19 cellular contexts compared by ENCODE assay signal in the genomic region with DNA sequence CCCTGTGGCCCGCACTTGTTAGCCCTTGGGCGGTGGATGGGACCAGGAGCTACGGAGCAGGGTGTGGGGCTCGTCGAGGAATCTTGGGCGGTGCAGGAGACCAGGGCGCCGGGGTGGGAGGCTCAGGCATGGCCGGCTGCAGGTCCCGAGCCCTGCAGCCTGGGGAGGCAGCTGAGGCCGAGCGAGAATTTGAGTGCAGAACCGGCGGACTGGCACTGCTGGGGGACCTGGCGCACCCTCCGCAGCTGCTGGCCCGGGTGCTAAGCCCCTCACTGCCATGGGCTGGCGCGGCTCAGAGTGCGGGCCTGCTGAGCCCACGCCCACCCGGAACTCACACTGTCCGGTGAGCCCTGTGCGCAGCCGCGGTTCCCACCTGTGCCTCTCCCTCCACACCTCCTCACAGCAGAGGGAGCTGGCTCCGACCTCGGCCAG.
"Had no signal": no experiment of that assay in that cellular context is flagged by ENCODE, and none has a peak within 500 bp of the region (broad histone marks: within the 10 kb centered on the region; RNA-seq: fewer than 3 reads in every experiment).

No MANE protein-coding gene starts in this region.

- H3K27ac ChIP-seq: colonic mucosa, esophagus squamous epithelium, gastroesophageal sphincter, ovary, right lobe of liver, suprapubic skin, tibial artery had no signal

- H3K4me1 ChIP-seq: colonic mucosa, esophagus squamous epithelium, right lobe of liver, suprapubic skin, tibial artery had no signal

- ATAC-seq: gastroesophageal sphincter; left colon; mucosa of descending colon; naive thymus-derived CD8-positive, alpha-beta T cell had no signal

- H3K36me3 ChIP-seq: colonic mucosa, esophagus squamous epithelium, gastroesophageal sphincter, ovary, right lobe of liver, suprapubic skin, tibial artery had no signal

- H3K27me3 ChIP-seq: colonic mucosa, esophagus squamous epithelium, gastroesophageal sphincter, ovary, right lobe of liver, suprapubic skin, tibial artery had no signal

- DNase-seq: colonic mucosa; dermis blood vessel endothelial cell; esophagus squamous epithelium; foreskin fibroblast; glutamatergic neuron; immature natural killer cell; left colon; naive thymus-derived CD8-positive, alpha-beta T cell; nucleus accumbens; stimulated activated CD4-positive, alpha-beta T cell treated with anti-CD3 and anti-CD28 coated beads, Interleukin-15, amount 100 ng/mL, for 24 hours; stimulated activated CD4-positive, alpha-beta T cell treated with anti-CD3 and anti-CD28 coated beads, Interleukin-1b, Interleukin-23, amount 100 ng/mL, for 48 hours; stimulated activated CD4-positive, alpha-beta T cell treated with anti-CD3 and anti-CD28 coated beads, Interleukin-4, amount 100 ng/mL, for 4 hours; stimulated activated naive CD4-positive, alpha-beta T cell; tibial artery had no signal

- H3K4me3 ChIP-seq: colonic mucosa, esophagus squamous epithelium, gastroesophageal sphincter, mucosa of descending colon, ovary, right lobe of liver, suprapubic skin, tibial artery had no signal

- H3K9me3 ChIP-seq: colonic mucosa, esophagus squamous epithelium, gastroesophageal sphincter, mucosa of descending colon, ovary, right lobe of liver, suprapubic skin, tibial artery had no signal
